In genomic region chr17:39683295-39683939, GRCh38 we compare ENCODE assay signal across 26 cellular contexts. TPM values are rescaled to one million over a fixed set of nuclear protein-coding genes. Genes with fewer than 3 reads are reported as not detected.
"Had no signal": no experiment of that assay in that cellular context is flagged by ENCODE, and none has a peak within 500 bp of the region (broad histone marks: within the 10 kb centered on the region; RNA-seq: fewer than 3 reads in every experiment).

No MANE protein-coding gene starts in this region.

- H3K4me3 Mint-ChIP-seq: activated CD4-positive, alpha-beta memory T cell treated with anti-CD3 and anti-CD28 coated beads, Interleukin-2, amount 10 ng/mL, durations not matched to agents 7 days and 5 days; activated T-helper 1 cell treated with anti-CD3 and anti-CD28 coated beads, Interleukin-12 subunit alpha, Interleukin-12 subunit beta, Interleukin-2, Interleukin-4 antibody, amounts not matched to agents 30 ng/mL and 10 ng/mL and 1 ng/mL, durations not matched to agents 14 hours and 24 hours and 36 hours; brain; dendritic cell treated with granulocyte-macrophage colony-stimulating factor and Interleukin-4, amounts not matched to agents 40 ng/mL and 50 ng/mL, for 4 days; natural killer cell treated with Interleukin-12 subunit alpha and Interleukin-12 subunit beta and Interleukin-15 and Interleukin-18, amount 100 ng/mL, for 72 hours; stimulated activated naive CD8-positive, alpha-beta T cell treated with anti-CD3 and anti-CD28 coated beads, Interleukin-15, Interleukin-2, amounts not matched to agents 100 ng/mL and 50 ng/mL, for 24 hours had no signal

- H3K4me3 ChIP-seq: esophagus squamous epithelium, gastroesophageal sphincter, heart left ventricle, pancreas, psoas muscle, right atrium auricular region, tibial artery had no signal

- H3K27ac Mint-ChIP-seq: activated CD4-positive, alpha-beta memory T cell treated with anti-CD3 and anti-CD28 coated beads, Interleukin-2, amount 10 ng/mL, durations not matched to agents 7 days and 5 days; activated T-helper 1 cell treated with anti-CD3 and anti-CD28 coated beads, Interleukin-12 subunit alpha, Interleukin-12 subunit beta, Interleukin-2, Interleukin-4 antibody, amounts not matched to agents 30 ng/mL and 10 ng/mL and 1 ng/mL, durations not matched to agents 14 hours and 24 hours and 36 hours; dendritic cell treated with granulocyte-macrophage colony-stimulating factor and Interleukin-4, amounts not matched to agents 40 ng/mL and 50 ng/mL, for 4 days; stimulated activated naive CD8-positive, alpha-beta T cell treated with anti-CD3 and anti-CD28 coated beads, Interleukin-15, Interleukin-2, amounts not matched to agents 100 ng/mL and 50 ng/mL, for 24 hours had no signal

- H3K36me3 Mint-ChIP-seq: natural killer cell treated with Interleukin-12 subunit alpha and Interleukin-12 subunit beta and Interleukin-15 and Interleukin-18, amount 100 ng/mL, for 72 hours had no signal

- H3K9me3 Mint-ChIP-seq: activated CD4-positive, alpha-beta memory T cell treated with anti-CD3 and anti-CD28 coated beads, Interleukin-2, amount 10 ng/mL, durations not matched to agents 7 days and 5 days; activated T-helper 1 cell treated with anti-CD3 and anti-CD28 coated beads, Interleukin-12 subunit alpha, Interleukin-12 subunit beta, Interleukin-2, Interleukin-4 antibody, amounts not matched to agents 30 ng/mL and 10 ng/mL and 1 ng/mL, durations not matched to agents 14 hours and 24 hours and 36 hours; brain; dendritic cell treated with granulocyte-macrophage colony-stimulating factor and Interleukin-4, amounts not matched to agents 40 ng/mL and 50 ng/mL, for 4 days; stimulated activated naive CD8-positive, alpha-beta T cell treated with anti-CD3 and anti-CD28 coated beads, Interleukin-15, Interleukin-2, amounts not matched to agents 100 ng/mL and 50 ng/mL, for 24 hours had no signal

- H3K27me3 Mint-ChIP-seq: activated CD4-positive, alpha-beta memory T cell treated with anti-CD3 and anti-CD28 coated beads, Interleukin-2, amount 10 ng/mL, durations not matched to agents 7 days and 5 days; brain; dendritic cell treated with granulocyte-macrophage colony-stimulating factor and Interleukin-4, amounts not matched to agents 40 ng/mL and 50 ng/mL, for 4 days; natural killer cell treated with Interleukin-12 subunit alpha and Interleukin-12 subunit beta and Interleukin-15 and Interleukin-18, amount 100 ng/mL, for 72 hours; stimulated activated naive CD8-positive, alpha-beta T cell treated with anti-CD3 and anti-CD28 coated beads, Interleukin-15, Interleukin-2, amounts not matched to agents 100 ng/mL and 50 ng/mL, for 24 hours had no signal

- DNase-seq: activated CD4-positive, alpha-beta memory T cell treated with anti-CD3 and anti-CD28 coated beads, Interleukin-2, amount 10 ng/mL, durations not matched to agents 7 days and 5 days; activated CD4-positive, alpha-beta T cell treated with anti-CD3 and anti-CD28 coated beads for 48 hours; activated CD4-positive, CD25-positive, alpha-beta regulatory T cell; activated gamma-delta T cell; activated naive CD4-positive, alpha-beta T cell treated with anti-CD3 and anti-CD28 coated beads, Interleukin-2, amount 50 U/mL, for 16 hours; aorta; effector CD8-positive, alpha-beta T cell; esophagus squamous epithelium; left cardiac atrium; stimulated activated CD4-positive, alpha-beta T cell treated with anti-CD3 and anti-CD28 coated beads, Interleukin-12 subunit alpha, Interleukin-12 subunit beta, amount 100 ng/mL, for 4 hours; stimulated activated CD4-positive, alpha-beta T cell treated with anti-CD3 and anti-CD28 coated beads, Interleukin-4, amount 100 ng/mL, for 4 hours; substantia nigra; SW 1271; tibial artery had no signal

- ATAC-seq: gastroesophageal sphincter; heart left ventricle; left cardiac atrium; natural killer cell treated with Interleukin-12 subunit alpha and Interleukin-12 subunit beta and Interleukin-15 and Interleukin-18, amount 100 ng/mL, for 72 hours; pancreas; psoas muscle had no signal

RNA-seq across cellular contexts. Expression of gene PNMT, which starts 15.2 kb away (rescaled TPM):
- total RNA-seq: activated CD4-positive, alpha-beta memory T cell treated with anti-CD3 and anti-CD28 coated beads, Interleukin-2, amount 10 ng/mL, durations not matched to agents 7 days and 5 days; activated T-helper 1 cell treated with anti-CD3 and anti-CD28 coated beads, Interleukin-12 subunit alpha, Interleukin-12 subunit beta, Interleukin-2, Interleukin-4 antibody, amounts not matched to agents 30 ng/mL and 10 ng/mL and 1 ng/mL, durations not matched to agents 14 hours and 24 hours and 36 hours; natural killer cell treated with Interleukin-12 subunit alpha and Interleukin-12 subunit beta and Interleukin-15 and Interleukin-18, amount 100 ng/mL, for 72 hours; T-helper 2 cell treated with Interferon-gamma antibody and Interleukin-4, amounts not matched to agents 100 ng/mL and 5 ng/mL, for 36 hours; urinary bladder had no signal
